8 cellular contexts compared by ENCODE assay signal in the genomic region with DNA sequence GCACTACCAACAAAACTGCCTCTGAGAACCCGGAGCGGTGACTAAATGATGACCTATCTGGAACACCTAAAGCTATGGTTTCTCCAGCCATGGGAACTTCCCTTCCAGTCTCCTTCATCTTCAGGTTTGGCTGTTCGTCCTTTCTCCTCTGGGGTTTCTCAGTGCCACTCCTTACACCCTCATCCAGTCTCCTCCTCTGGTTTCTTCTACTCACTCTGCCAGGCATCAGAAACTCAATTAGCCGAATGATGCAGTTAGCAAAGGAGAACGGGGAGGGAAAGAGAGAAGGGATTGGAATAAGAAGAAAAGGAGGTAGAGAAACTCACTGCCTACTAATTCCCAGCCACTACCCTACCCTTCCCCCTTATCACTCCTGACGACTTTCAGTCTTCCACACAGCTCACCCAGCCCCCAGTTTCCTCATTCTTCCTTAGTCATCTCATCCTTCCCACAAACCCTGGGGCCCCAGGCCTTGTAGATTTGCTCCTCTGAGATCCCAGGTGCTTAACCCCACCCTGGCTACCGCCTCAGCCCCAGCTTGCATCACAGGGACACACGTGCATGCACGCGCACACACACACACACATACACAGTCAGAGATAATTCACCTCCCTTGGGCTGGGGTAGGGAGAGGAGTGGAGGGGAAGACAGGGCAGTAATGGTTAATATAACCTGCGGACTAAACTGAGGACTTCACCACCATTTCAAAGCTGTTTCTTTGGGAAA. TPM values are rescaled to one million over a fixed set of nuclear protein-coding genes. Genes with fewer than 3 reads are reported as not detected.
DNase-seq lines count a peak whose midpoint lies in the region; ATAC-seq and TF ChIP-seq lines count a peak whose summit lies in the region.

No MANE protein-coding gene starts in this region.

- POLR2A ChIA-PET in activated B cell treated with CpG ODN at 0.5 μM for 24 hours (lab: Charles Lee) = interaction anchor here (1.1 kb wide), 2 partner anchors 9 to 13 kb away, joined by 3 to 6 read pairs; a partner anchor contains a TSS
- POLR2A ChIA-PET in activated CD4-positive, alpha-beta T cell treated with anti-CD3 and anti-CD28 coated beads, Interleukin-2, amount 10 ng/mL, durations not matched to agents 7 days and 5 days (lab: Charles Lee) = interaction anchor here (0.6 kb wide), 1 partner anchor 18 kb away, joined by 3 read pairs; no protein-coding TSS in a partner anchor

- ATAC-seq in HG02870 (IDR thresholded peaks at IDR 0.05; ENCODE audit: unreplicated experiment) (peak; percentile 35), activated B cell treated with CpG ODN at 0.5 μM for 24 hours (ENCODE audit: low read depth) (peak; percentile 21), HG02938 (IDR thresholded peaks at IDR 0.05; ENCODE audit: unreplicated experiment) (no peak), HG03135 (IDR thresholded peaks at IDR 0.05; ENCODE audit: unreplicated experiment) (no peak)

- DNase-seq in activated B cell treated with CpG ODN at 0.5 μM for 24 hours (no peak), hepatic stellate cell (ENCODE audit: low spot score) (peak; percentile 54), DMS153 treated with DMSO at 0.1 percent for 48 hours (lab: John Stamatoyannopoulos, UW; ENCODE audit: unreplicated experiment) (no peak)
- DNase-seq in activated CD4-positive, alpha-beta T cell treated with anti-CD3 and anti-CD28 coated beads, Interleukin-2, amount 10 ng/mL, durations not matched to agents 7 days and 5 days = no peak

- peak overlapping the region; percentile 79 for H3K27ac ChIP-seq in stomach smooth muscle (ENCODE audit: low read length)

- intact Hi-C loops in activated B cell treated with CpG ODN at 0.5 μM for 24 hours (cut with micrococcal nuclease) = no loop called here

- no peak overlapping the region for H3K4me3 Mint-ChIP-seq in activated B cell treated with CpG ODN at 0.5 μM for 24 hours
- H3K4me3 Mint-ChIP-seq in activated CD4-positive, alpha-beta T cell treated with anti-CD3 and anti-CD28 coated beads, Interleukin-2, amount 10 ng/mL, durations not matched to agents 7 days and 5 days = no peak overlapping the region

- peaks cover 32% of the 10 kb centered on the region for H3K4me1 ChIP-seq in stomach smooth muscle (ENCODE audit: control insufficient read depth, insufficient read depth, low read length)

- H3K36me3 ChIP-seq in stomach smooth muscle (ENCODE audit: control insufficient read depth in 2 of 2, insufficient read depth in 2 of 2, low read length in 2 of 2) = peaks cover 0 to 2% of the 10 kb centered on the region in 2 donors

- peak overlapping the region; percentile 81 for H3K27ac Mint-ChIP-seq in activated B cell treated with CpG ODN at 0.5 μM for 24 hours
- no peak overlapping the region for H3K27ac Mint-ChIP-seq in activated CD4-positive, alpha-beta T cell treated with anti-CD3 and anti-CD28 coated beads, Interleukin-2, amount 10 ng/mL, durations not matched to agents 7 days and 5 days

- no peaks in the 10 kb centered on the region for H3K27me3 ChIP-seq in stomach smooth muscle (ENCODE audit: control insufficient read depth in 1 of 2, insufficient read depth in 2 of 2, low read length in 2 of 2)

- H3K4me3 ChIP-seq in stomach smooth muscle (ENCODE audit: low read length in 2 of 2) = no peak overlapping the region

- no peak for TF ChIP-seq CTCF in activated B cell treated with CpG ODN at 0.5 μM for 24 hours (IDR thresholded peaks at IDR 0.05)

- no peaks in the 10 kb centered on the region for H3K9me3 ChIP-seq in stomach smooth muscle (ENCODE audit: control insufficient read depth in 2 of 2, low read length in 2 of 2)

- H3K9me3 Mint-ChIP-seq in activated B cell treated with CpG ODN at 0.5 μM for 24 hours = peaks cover 2% of the 10 kb centered on the region
- no peaks in the 10 kb centered on the region for H3K9me3 Mint-ChIP-seq in activated CD4-positive, alpha-beta T cell treated with anti-CD3 and anti-CD28 coated beads, Interleukin-2, amount 10 ng/mL, durations not matched to agents 7 days and 5 days

- H3K27me3 Mint-ChIP-seq in activated B cell treated with CpG ODN at 0.5 μM for 24 hours = no peaks in the 10 kb centered on the region
- H3K27me3 Mint-ChIP-seq in activated CD4-positive, alpha-beta T cell treated with anti-CD3 and anti-CD28 coated beads, Interleukin-2, amount 10 ng/mL, durations not matched to agents 7 days and 5 days = no peaks in the 10 kb centered on the region

- CTCF ChIA-PET in activated B cell treated with CpG ODN at 0.5 μM for 24 hours (lab: Charles Lee) = no interaction called here
- CTCF ChIA-PET in activated CD4-positive, alpha-beta T cell treated with anti-CD3 and anti-CD28 coated beads, Interleukin-2, amount 10 ng/mL, durations not matched to agents 7 days and 5 days (lab: Charles Lee) = interaction anchor here (3.0 kb wide), 1 partner anchor 13 kb away, joined by 11 read pairs; a partner anchor contains a TSS

- H3K9ac ChIP-seq in stomach smooth muscle (ENCODE audit: low read length in 2 of 2) = no peak overlapping the region

- H3K4me1 Mint-ChIP-seq in activated B cell treated with CpG ODN at 0.5 μM for 24 hours = peaks cover 41% of the 10 kb centered on the region
- peaks cover 8% of the 10 kb centered on the region for H3K4me1 Mint-ChIP-seq in activated CD4-positive, alpha-beta T cell treated with anti-CD3 and anti-CD28 coated beads, Interleukin-2, amount 10 ng/mL, durations not matched to agents 7 days and 5 days

- no peaks in the 10 kb centered on the region for H3K36me3 Mint-ChIP-seq in activated B cell treated with CpG ODN at 0.5 μM for 24 hours (ENCODE audit: low read depth)
- H3K36me3 Mint-ChIP-seq in activated CD4-positive, alpha-beta T cell treated with anti-CD3 and anti-CD28 coated beads, Interleukin-2, amount 10 ng/mL, durations not matched to agents 7 days and 5 days (ENCODE audit: low read depth) = no peaks in the 10 kb centered on the region

RNA-seq across cellular contexts. Expression of a gene that starts 13.0 kb away (rescaled TPM):
- 3.7 and 5.4 TPM in 2 replicates for total RNA-seq in activated B cell treated with CpG ODN at 0.5 μM for 24 hours
- total RNA-seq in activated CD4-positive, alpha-beta T cell treated with anti-CD3 and anti-CD28 coated beads, Interleukin-2, amount 10 ng/mL, durations not matched to agents 7 days and 5 days = under 1 TPM; 0.56 to 0.69 TPM

RNA-seq across cellular contexts. Expression of a gene that starts 13.3 kb away (rescaled TPM):
- 47.2 and 58.7 TPM in 2 replicates for total RNA-seq in activated B cell treated with CpG ODN at 0.5 μM for 24 hours
- 10 to 100 TPM; 33.3 to 41.7 TPM for total RNA-seq in activated CD4-positive, alpha-beta T cell treated with anti-CD3 and anti-CD28 coated beads, Interleukin-2, amount 10 ng/mL, durations not matched to agents 7 days and 5 days

Comparison
In these comparisons a context has a peak if more than half of its experiments do, and no peak if none do; other contexts are left out.
1. ATAC-seq: peak in HG02870 (single experiment) and activated B cell treated with CpG ODN at 0.5 μM for 24 hours (single experiment); none in HG02938 (single experiment) and HG03135 (single experiment).